In the genomic region with DNA sequence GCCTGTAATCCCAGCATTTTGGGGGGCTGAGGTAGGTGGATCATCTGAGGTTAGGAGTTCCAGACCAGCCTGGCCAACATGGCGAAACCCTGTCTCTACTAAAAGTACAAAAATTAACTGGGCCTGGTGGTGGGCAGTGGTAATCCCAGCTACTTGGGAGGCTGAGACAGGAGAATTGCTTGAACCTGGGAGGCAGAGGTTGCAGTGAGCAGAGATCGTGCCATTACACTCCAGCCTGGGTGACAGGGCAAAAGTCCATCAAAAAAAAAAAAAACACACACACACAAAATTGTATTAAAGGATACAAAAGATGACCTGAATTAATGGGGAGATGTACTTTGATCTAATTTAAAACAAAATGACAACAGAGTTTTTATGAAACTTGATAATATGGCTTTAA, we compare ENCODE assay signal across 9 cellular contexts. TPM values are rescaled to one million over a fixed set of nuclear protein-coding genes. Genes with fewer than 3 reads are reported as not detected.
DNase-seq lines count a peak whose midpoint lies in the region; ATAC-seq, FAIRE-seq and TF ChIP-seq lines count a peak whose summit lies in the region.
"Not testable (repeated sequence)": the region's sequence is repeated elsewhere in the genome, so short reads cannot be mapped to it uniquely, and the experiment has no call there.
"Had no signal": no experiment of that assay in that cellular context is flagged by ENCODE, and none has a peak within 500 bp of the region (broad histone marks: within the 10 kb centered on the region; RNA-seq: fewer than 3 reads in every experiment).

No MANE protein-coding gene starts in this region.

- H3K27ac Mint-ChIP-seq in CD4-positive, alpha-beta memory T cell = peak overlapping the region in 1 of 7 donors; percentile 83
- H3K27ac Mint-ChIP-seq in T-helper 2 cell treated with Interferon-gamma antibody and Interleukin-4, amounts not matched to agents 5 μg/mL and 100 μg/mL, for 36 hours; activated T-helper 17 cell treated with anti-CD3 and anti-CD28 coated beads, Interleukin-2, amount 50 U/mL, for 72 hours: not testable (repeated sequence)
- H3K27ac Mint-ChIP-seq in naive thymus-derived CD4-positive, alpha-beta T cell = peak overlapping the region in 1 of 9 donors; percentile 39

- H2BK120ac ChIP-seq in trophoblast cell (ENCODE audit: insufficient read depth, low read length, poor library complexity) = not testable (repeated sequence)

- not testable (repeated sequence) for H2AFZ ChIP-seq in GM12878 (ENCODE audit: control insufficient read depth, low read depth, low read length); trophoblast cell (ENCODE audit: insufficient read depth, low read length, poor library complexity)

- H3K4me1 Mint-ChIP-seq in CD4-positive, alpha-beta memory T cell = peaks cover 50 to 71% (median 60%) of the 10 kb centered on the region in 4 donors
- peaks cover 42% of the 10 kb centered on the region for H3K4me1 Mint-ChIP-seq in T-helper 2 cell treated with Interferon-gamma antibody and Interleukin-4, amounts not matched to agents 5 μg/mL and 100 μg/mL, for 36 hours (ENCODE audit: low read depth)
- H3K4me1 Mint-ChIP-seq in activated T-helper 17 cell treated with anti-CD3 and anti-CD28 coated beads, Interleukin-2, amount 50 U/mL, for 72 hours = peaks cover 49% of the 10 kb centered on the region
- peaks cover 45 to 78% (median 71%) of the 10 kb centered on the region in 7 donors for H3K4me1 Mint-ChIP-seq in naive thymus-derived CD4-positive, alpha-beta T cell

- ATAC-seq in activated T-helper 17 cell treated with anti-CD3 and anti-CD28 coated beads, Interleukin-2, amount 50 U/mL, for 72 hours (replicated peaks); GM12878; naive thymus-derived CD4-positive, alpha-beta T cell: not testable (repeated sequence)

- BruUV-seq in GM12878 (replicated peaks; lab: Mats Ljungman, UMichigan) = not testable (repeated sequence)

- peaks cover 16 to 21% of the 10 kb centered on the region in 2 donors for H3K36me3 Mint-ChIP-seq in CD4-positive, alpha-beta memory T cell
- H3K36me3 Mint-ChIP-seq in T-helper 2 cell treated with Interferon-gamma antibody and Interleukin-4, amounts not matched to agents 5 μg/mL and 100 μg/mL, for 36 hours (ENCODE audit: low read depth) = peaks cover 41% of the 10 kb centered on the region
- peaks cover 62% of the 10 kb centered on the region for H3K36me3 Mint-ChIP-seq in activated T-helper 17 cell treated with anti-CD3 and anti-CD28 coated beads, Interleukin-2, amount 50 U/mL, for 72 hours (ENCODE audit: low read depth)
- H3K36me3 Mint-ChIP-seq in naive thymus-derived CD4-positive, alpha-beta T cell = peaks cover 0 to 20% (median 11%) of the 10 kb centered on the region in 5 donors

- H4K8ac ChIP-seq in trophoblast cell (ENCODE audit: low read depth, low read length) = not testable (repeated sequence)

- H3K36me3 ChIP-seq in CD4-positive, alpha-beta memory T cell (ENCODE audit: insufficient read depth, low read length); GM12878 (ENCODE audit: control insufficient read depth in 2 of 2, insufficient read depth in 2 of 2, low read length in 1 of 2); naive thymus-derived CD4-positive, alpha-beta T cell (ENCODE audit: control insufficient read depth in 2 of 3, insufficient read depth in 3 of 3, low read length in 3 of 3); trophoblast cell (ENCODE audit: control insufficient read depth in 1 of 2, insufficient read depth in 2 of 2, low read length in 2 of 2): not testable (repeated sequence)

- intact Hi-C loops in CD4-positive, alpha-beta memory T cell (cut with micrococcal nuclease) = not testable (repeated sequence)
- intact Hi-C loops in GM12878 (cut with micrococcal nuclease; ENCODE audit: unreplicated experiment) = loop anchor here (10.0 kb wide), 2 partner anchors 289 to 649 kb away; partner anchors contain the start of gene DSE
- intact Hi-C loops in naive thymus-derived CD4-positive, alpha-beta T cell (cut with micrococcal nuclease) = loop anchor here in 1 of 2 donors (5.0 to 10.0 kb wide), 2 partner anchors 33 to 1011 kb away; partner anchors contain the start of gene NUS1

- H3K4me3 ChIP-seq in CD4-positive, alpha-beta memory T cell (ENCODE audit: low read length in 2 of 2); GM12878; naive thymus-derived CD4-positive, alpha-beta T cell (ENCODE audit: low read length); trophoblast cell (ENCODE audit: low read depth, low read length): not testable (repeated sequence)
- H3K4me3 ChIP-seq in NB4 (ENCODE audit: low read depth, low read length) = peak overlapping the region; percentile 98

- not testable (repeated sequence) for H3K27me3 ChIP-seq in CD4-positive, alpha-beta memory T cell (ENCODE audit: insufficient read depth, low read length); GM12878 (replicated peaks in 1 of 2; ENCODE audit: control insufficient read depth in 2 of 2, insufficient read depth in 2 of 2, low read length in 1 of 2); naive thymus-derived CD4-positive, alpha-beta T cell (ENCODE audit: control insufficient read depth in 2 of 2, insufficient read depth in 2 of 2, low read length in 2 of 2); trophoblast cell (ENCODE audit: insufficient read depth, low read length)

- not testable (repeated sequence) for H3K9ac ChIP-seq in GM12878 (ENCODE audit: control insufficient read depth, insufficient read depth, low read length); trophoblast cell (ENCODE audit: low read length)

- H2BK5ac ChIP-seq in trophoblast cell (ENCODE audit: low read depth, low read length, poor library complexity) = not testable (repeated sequence)

- not testable (repeated sequence) for H3K79me1 ChIP-seq in trophoblast cell (ENCODE audit: low read length)

- H3K4me3 Mint-ChIP-seq in CD4-positive, alpha-beta memory T cell = peak overlapping the region in 5 of 8 donors; percentile 2 to 51 (median 17)
- H3K4me3 Mint-ChIP-seq in T-helper 2 cell treated with Interferon-gamma antibody and Interleukin-4, amounts not matched to agents 5 μg/mL and 100 μg/mL, for 36 hours = peak overlapping the region; percentile 46
- peak overlapping the region; percentile 27 for H3K4me3 Mint-ChIP-seq in activated T-helper 17 cell treated with anti-CD3 and anti-CD28 coated beads, Interleukin-2, amount 50 U/mL, for 72 hours
- peak overlapping the region in 7 of 10 donors; percentile 4 to 99 (median 33) for H3K4me3 Mint-ChIP-seq in naive thymus-derived CD4-positive, alpha-beta T cell

- H2AK5ac ChIP-seq in trophoblast cell (ENCODE audit: low read length) = not testable (repeated sequence)

- not testable (repeated sequence) for H2BK12ac ChIP-seq in trophoblast cell (ENCODE audit: low read length)

- H4K12ac ChIP-seq in trophoblast cell (ENCODE audit: low read depth, low read length) = not testable (repeated sequence)

- not testable (repeated sequence) for TF ChIP-seq RAD21 in GM12878 (IDR thresholded peaks at IDR 0.05; ENCODE audit: insufficient read depth, low read depth, low read length)

- not testable (repeated sequence) for H3K14ac ChIP-seq in trophoblast cell (ENCODE audit: low read length)

- peak overlapping the region; percentile 79 for H3K4ac ChIP-seq in trophoblast cell (ENCODE audit: low read depth, low read length)

- not testable (repeated sequence) for H3K27ac ChIP-seq in CD4-positive, alpha-beta memory T cell (ENCODE audit: low read depth, low read length); GM12878 (ENCODE audit: control insufficient read depth, insufficient read depth); naive thymus-derived CD4-positive, alpha-beta T cell (ENCODE audit: low read depth, low read length); trophoblast cell (ENCODE audit: low read depth, low read length)

- H3K4me2 ChIP-seq in GM12878 (ENCODE audit: control insufficient read depth, insufficient read depth) = peak overlapping the region; percentile 22; the same call in 1 of the 2 replicates
- H3K4me2 ChIP-seq in trophoblast cell (ENCODE audit: low read length) = not testable (repeated sequence)

- in situ Hi-C loops in GM12878 (cut with MboI) = not testable (repeated sequence)

- H3K23ac ChIP-seq in trophoblast cell (ENCODE audit: low read length) = not testable (repeated sequence)

- H4K20me1 ChIP-seq in GM12878 (ENCODE audit: control insufficient read depth, insufficient read depth) = not testable (repeated sequence)

- H3K4me1 ChIP-seq in CD4-positive, alpha-beta memory T cell (ENCODE audit: insufficient read depth, low read length) = peaks cover 66% of the 10 kb centered on the region
- not testable (repeated sequence) for H3K4me1 ChIP-seq in GM12878 (ENCODE audit: control insufficient read depth, insufficient read depth, low read length); trophoblast cell (ENCODE audit: control insufficient read depth in 1 of 2, insufficient read depth in 2 of 2, low read length in 2 of 2)
- peaks cover 24 to 26% of the 10 kb centered on the region in 2 donors for H3K4me1 ChIP-seq in naive thymus-derived CD4-positive, alpha-beta T cell (ENCODE audit: control insufficient read depth in 2 of 2, insufficient read depth in 2 of 2, low read length in 2 of 2)

- TF ChIP-seq POLR2A in NB4 (IDR thresholded peaks at IDR 0.05; ENCODE audit: extremely low read depth, insufficient read length); GM12878 (IDR thresholded peaks at IDR 0.05; ENCODE audit: low read depth, low read length): not testable (repeated sequence)

- not testable (repeated sequence) for H3K9me3 Mint-ChIP-seq in CD4-positive, alpha-beta memory T cell; T-helper 2 cell treated with Interferon-gamma antibody and Interleukin-4, amounts not matched to agents 5 μg/mL and 100 μg/mL, for 36 hours; activated T-helper 17 cell treated with anti-CD3 and anti-CD28 coated beads, Interleukin-2, amount 50 U/mL, for 72 hours; naive thymus-derived CD4-positive, alpha-beta T cell

- not testable (repeated sequence) for H3K9me3 ChIP-seq in CD4-positive, alpha-beta memory T cell (ENCODE audit: control insufficient read depth in 1 of 2, low read length in 2 of 2); GM12878 (replicated peaks; ENCODE audit: control insufficient read depth, insufficient read depth, low read length); naive thymus-derived CD4-positive, alpha-beta T cell (ENCODE audit: control insufficient read depth in 2 of 3, low read length in 3 of 3); trophoblast cell (ENCODE audit: insufficient read depth, low read depth, low read length)

- RAD21 ChIA-PET in GM12878 (lab: Charles Lee; ENCODE audit: unreplicated experiment) = interaction anchor here (0.7 kb wide), 1 partner anchor 834 kb away, joined by 3 read pairs; no protein-coding TSS in a partner anchor

- WGBS in GM12878 (ENCODE audit: insufficient coverage, insufficient replicate concordance, low lambda C conversion rate, missing lambda C conversion rate) = 91% methylated on average over 2 of the region's 2 CpGs
- WGBS in trophoblast cell (ENCODE audit: extremely low coverage, insufficient coverage, insufficient read length) = no CpG with 5 or more reads among the region's 2 CpGs

- not testable (repeated sequence) for TF ChIP-seq CTCF in NB4 (IDR thresholded peaks at IDR 0.05; ENCODE audit: low read depth, low read length); GM12878 (IDR thresholded peaks at IDR 0.05 in 2 of 3, conservative IDR thresholded peaks at IDR 0.05 in 1 of 3; ENCODE audit: control insufficient read depth in 2 of 3, extremely low read depth in 1 of 3, insufficient read depth in 1 of 3, low read depth in 3 of 3, low read length in 3 of 3)

- H3K27me3 Mint-ChIP-seq in CD4-positive, alpha-beta memory T cell; T-helper 2 cell treated with Interferon-gamma antibody and Interleukin-4, amounts not matched to agents 5 μg/mL and 100 μg/mL, for 36 hours (ENCODE audit: low read depth); activated T-helper 17 cell treated with anti-CD3 and anti-CD28 coated beads, Interleukin-2, amount 50 U/mL, for 72 hours; naive thymus-derived CD4-positive, alpha-beta T cell: not testable (repeated sequence)

- H3K79me2 ChIP-seq in GM12878 (ENCODE audit: control insufficient read depth, insufficient read depth, low read length) = peaks cover 85% of the 10 kb centered on the region
- not testable (repeated sequence) for H3K79me2 ChIP-seq in trophoblast cell (ENCODE audit: control insufficient read depth, insufficient read depth, low read length, poor library complexity)

- CTCF ChIA-PET in CD4-positive, alpha-beta memory T cell (lab: Charles Lee; ENCODE audit: partially characterized antibody) = interaction anchor here (0.6 kb wide), 1 partner anchor 444 kb away, joined by 4 read pairs; no protein-coding TSS in a partner anchor
- CTCF ChIA-PET in GM12878 (lab: Yijun Ruan, JAX) = interaction anchor here (1.0 to 1.6 kb wide), 2 partner anchors 15 to 375 kb away, joined by 3 to 5 read pairs; no protein-coding TSS in a partner anchor
- CTCF ChIA-PET in naive thymus-derived CD4-positive, alpha-beta T cell (lab: Charles Lee) = not testable (repeated sequence)

- POLR2A ChIA-PET in CD4-positive, alpha-beta memory T cell (lab: Charles Lee; ENCODE audit: partially characterized antibody) = interaction anchor here (1.1 kb wide), 1 partner anchor 16 kb away, joined by 4 read pairs; the partner anchor contains the start of gene KPNA5
- POLR2A ChIA-PET in GM12878 (lab: Charles Lee) = interaction anchor here (0.7 kb wide), 1 partner anchor 285 kb away, joined by 4 read pairs; no protein-coding TSS in a partner anchor
- POLR2A ChIA-PET in naive thymus-derived CD4-positive, alpha-beta T cell (lab: Charles Lee) = interaction anchor here (1.5 to 2.4 kb wide), 2 partner anchors 16 to 93 kb away, joined by 3 to 8 read pairs; partner anchors contain the start of gene RWDD1

- TF ChIP-seq EP300 in GM12878 (IDR thresholded peaks at IDR 0.05; ENCODE audit: borderline replicate concordance in 1 of 2, control insufficient read depth in 1 of 2, low read depth in 2 of 2, low read length in 2 of 2) = not testable (repeated sequence)

- SMC1A ChIA-PET in GM12878 (lab: Charles Lee; ENCODE audit: uncharacterized antibody, unreplicated experiment) = interaction anchor here (0.9 to 1.3 kb wide), 2 partner anchors 36 to 101 kb away, joined by 3 to 4 read pairs; no protein-coding TSS in a partner anchor

- H4K91ac ChIP-seq in trophoblast cell (ENCODE audit: low read depth, low read length) = not testable (repeated sequence)

- not testable (repeated sequence) for H3K18ac ChIP-seq in trophoblast cell (ENCODE audit: low read length)

- DNase-seq in CD4-positive, alpha-beta memory T cell; NB4 (ENCODE audit: low read depth); T-helper 2 cell treated with Interferon-gamma antibody and Interleukin-4, amounts not matched to agents 5 μg/mL and 100 μg/mL, for 36 hours (ENCODE audit: low spot score); GM12878 (ENCODE audit: low read depth, low spot score); naive thymus-derived CD4-positive, alpha-beta T cell; trophoblast cell: not testable (repeated sequence)

- FAIRE-seq in GM12878 (lab: Jason Lieb, UNC) = not testable (repeated sequence)

RNA-seq across cellular contexts. Expression of gene ZUP1, which starts 4.4 kb away (rescaled TPM):
- total RNA-seq in CD4-positive, alpha-beta memory T cell = 10 to 100 TPM; 13.4 to 13.9 TPM
- polyA plus RNA-seq in CD4-positive, alpha-beta memory T cell = 1 to 10 TPM; 5.7 to 5.9 TPM
- total RNA-seq in activated T-helper 17 cell treated with anti-CD3 and anti-CD28 coated beads, Interleukin-2, amount 50 U/mL, for 72 hours = 10 to 100 TPM; 16.3 to 21.6 TPM
- total RNA-seq in GM12878 (2013; cell fraction: nucleolus; rRNA removed) = 45.4 and 51.5 TPM in 2 replicates
- total RNA-seq in GM12878 (2014; rRNA removed) (16.5 and 20.8 TPM in 2 replicates), GM12878 (2014; rRNA removed; fragmentation: Illumina TruSeq; extraction: Trizol) (27.0 TPM in 2 replicates), GM12878 (2021) (15.5 and 16.5 TPM in 2 replicates)
- 6.1 TPM for polyA plus RNA-seq in GM12878 (2011; ENCODE audit: low read depth)
- polyA plus RNA-seq in GM12878 (2011; rRNA removed) (24.1 and 41.6 TPM in 2 replicates), GM12878 (2014; fragmentation: Illumina TruSeq; extraction: Trizol) (22.6 and 33.5 TPM in 2 replicates), GM12878 (2014; fragmentation: Nextera tagmentation; extraction: Ambion mirVana) (10 to 100 TPM in 1 of 2 experiments, 1 to 10 TPM in 1; 10.0 to 16.4 TPM), GM12878 (2014; rRNA removed) (13.1 and 14.4 TPM in 2 replicates), GM12878 (2016; fragmentation: Nextera tagmentation; extraction: Ambion mirVana) (10 to 100 TPM; 19.6 to 19.8 TPM)
- polyA plus RNA-seq in GM12878 (2011; cell fraction: cytosol; rRNA removed) = 5.8 and 7.2 TPM in 2 replicates
- 20.8 and 31.8 TPM in 2 replicates for polyA plus RNA-seq in GM12878 (2011; cell fraction: nucleus; rRNA removed)
- polyA plus RNA-seq in GM12878 (2012) = 8.0 and 13.9 TPM in 2 replicates
- polyA minus RNA-seq in GM12878 (2011; rRNA and poly(A)+ RNA removed) = 11.3 TPM in 2 replicates
- polyA minus RNA-seq in GM12878 (2011; cell fraction: cytosol; rRNA and poly(A)+ RNA removed) = 6.9 and 9.8 TPM in 2 replicates
- 16.2 and 20.0 TPM in 2 replicates for polyA minus RNA-seq in GM12878 (2011; cell fraction: nucleus; rRNA and poly(A)+ RNA removed)
- 10 to 100 TPM; 12.3 to 14.6 (median 13.7) TPM for total RNA-seq in naive thymus-derived CD4-positive, alpha-beta T cell
- 1 to 10 TPM; 3.7 to 6.6 TPM for polyA plus RNA-seq in naive thymus-derived CD4-positive, alpha-beta T cell
- polyA plus RNA-seq in trophoblast cell (2013) = 10.4 and 10.5 TPM in 2 replicates

RNA-seq across cellular contexts. Expression of gene KPNA5, which starts 16.8 kb away (rescaled TPM):
- total RNA-seq in CD4-positive, alpha-beta memory T cell = 10 to 100 TPM; 60.7 to 61.8 TPM
- polyA plus RNA-seq in CD4-positive, alpha-beta memory T cell = 1 to 10 TPM; 8.5 to 9.0 TPM
- 1 to 10 TPM; 7.9 to 8.7 TPM for total RNA-seq in activated T-helper 17 cell treated with anti-CD3 and anti-CD28 coated beads, Interleukin-2, amount 50 U/mL, for 72 hours
- total RNA-seq in GM12878 (2013; cell fraction: nucleolus; rRNA removed) = 12.5 and 15.5 TPM in 2 replicates
- total RNA-seq in GM12878 (2014; rRNA removed) (4.2 and 4.8 TPM in 2 replicates), GM12878 (2014; rRNA removed; fragmentation: Illumina TruSeq; extraction: Trizol) (7.0 and 7.6 TPM in 2 replicates), GM12878 (2021) (6.0 and 7.0 TPM in 2 replicates)
- polyA plus RNA-seq in GM12878 (2011; ENCODE audit: low read depth) = 1.6 TPM
- polyA plus RNA-seq in GM12878 (2011; rRNA removed) (4.8 and 10.6 TPM in 2 replicates), GM12878 (2014; fragmentation: Illumina TruSeq; extraction: Trizol) (4.7 and 5.9 TPM in 2 replicates), GM12878 (2014; fragmentation: Nextera tagmentation; extraction: Ambion mirVana) (1 to 10 TPM; 1.9 to 2.5 TPM), GM12878 (2014; rRNA removed) (2.9 and 4.6 TPM in 2 replicates), GM12878 (2016; fragmentation: Nextera tagmentation; extraction: Ambion mirVana) (1 to 10 TPM; 3.0 to 4.4 TPM)
- 1.5 and 1.7 TPM in 2 replicates for polyA plus RNA-seq in GM12878 (2011; cell fraction: cytosol; rRNA removed)
- 5.7 and 6.0 TPM in 2 replicates for polyA plus RNA-seq in GM12878 (2011; cell fraction: nucleus; rRNA removed)
- polyA plus RNA-seq in GM12878 (2012) = 3.4 and 4.1 TPM in 2 replicates
- polyA minus RNA-seq in GM12878 (2011; rRNA and poly(A)+ RNA removed) = 3.4 and 3.8 TPM in 2 replicates
- 2.6 and 3.6 TPM in 2 replicates for polyA minus RNA-seq in GM12878 (2011; cell fraction: cytosol; rRNA and poly(A)+ RNA removed)
- polyA minus RNA-seq in GM12878 (2011; cell fraction: nucleus; rRNA and poly(A)+ RNA removed) = 3.1 and 5.0 TPM in 2 replicates
- 10 to 100 TPM; 11.0 to 78.2 (median 53.2) TPM for total RNA-seq in naive thymus-derived CD4-positive, alpha-beta T cell
- 10 to 100 TPM; 13.9 to 19.6 TPM for polyA plus RNA-seq in naive thymus-derived CD4-positive, alpha-beta T cell
- polyA plus RNA-seq in trophoblast cell (2013) = 3.0 and 3.5 TPM in 2 replicates

RNA-seq across cellular contexts. Expression of gene RSPH4A, which starts 47.9 kb away (rescaled TPM):
- total RNA-seq in CD4-positive, alpha-beta memory T cell = under 1 TPM; 0.39 to 0.44 TPM
- not detected for polyA plus RNA-seq in CD4-positive, alpha-beta memory T cell
- total RNA-seq in activated T-helper 17 cell treated with anti-CD3 and anti-CD28 coated beads, Interleukin-2, amount 50 U/mL, for 72 hours = under 1 TPM in 1 of 2 donors, not detected in 1; 0.28 TPM
- 0.17 and 0.34 TPM in 2 replicates for total RNA-seq in GM12878 (2013; cell fraction: nucleolus; rRNA removed)
- 0.23 and 0.27 TPM in 2 replicates for total RNA-seq in GM12878 (2014; rRNA removed)
- 0.22 and 0.28 TPM in 2 replicates for total RNA-seq in GM12878 (2014; rRNA removed; fragmentation: Illumina TruSeq; extraction: Trizol)
- total RNA-seq in GM12878 (2021) = 0.13 and 0.28 TPM in 2 replicates
- polyA plus RNA-seq in GM12878 (2011; ENCODE audit: low read depth) = not detected
- polyA plus RNA-seq in GM12878 (2011; rRNA removed) = 0.08 and 0.10 TPM in 2 replicates
- polyA plus RNA-seq in GM12878 (2011; cell fraction: cytosol; rRNA removed) = 0.01 and 0.03 TPM in 2 replicates
- 0.16 and 0.48 TPM in 2 replicates for polyA plus RNA-seq in GM12878 (2011; cell fraction: nucleus; rRNA removed)
- polyA plus RNA-seq in GM12878 (2012) = 0.05 and 0.06 TPM in 2 replicates
- 0.16 and 0.21 TPM in 2 replicates for polyA plus RNA-seq in GM12878 (2014; fragmentation: Illumina TruSeq; extraction: Trizol)
- under 1 TPM; 0.07 to 0.23 TPM for polyA plus RNA-seq in GM12878 (2014; fragmentation: Nextera tagmentation; extraction: Ambion mirVana)
- 0.08 and 0.23 TPM in 2 replicates for polyA plus RNA-seq in GM12878 (2014; rRNA removed)
- under 1 TPM in 1 of 2 experiments, not detected in 1; 0.09 TPM for polyA plus RNA-seq in GM12878 (2016; fragmentation: Nextera tagmentation; extraction: Ambion mirVana)
- polyA minus RNA-seq in GM12878 (2011; rRNA and poly(A)+ RNA removed) = not detected in 2 replicates
- not detected in 2 replicates for polyA minus RNA-seq in GM12878 (2011; cell fraction: cytosol; rRNA and poly(A)+ RNA removed)
- 0.57 TPM in 1 of 2 replicates, not detected in the other for polyA minus RNA-seq in GM12878 (2011; cell fraction: nucleus; rRNA and poly(A)+ RNA removed)
- 1 to 10 TPM in 1 of 5 experiments, under 1 TPM in 4; 0.53 to 1.3 (median 0.73) TPM for total RNA-seq in naive thymus-derived CD4-positive, alpha-beta T cell
- not detected for polyA plus RNA-seq in naive thymus-derived CD4-positive, alpha-beta T cell
- 0.07 and 0.11 TPM in 2 replicates for polyA plus RNA-seq in trophoblast cell (2013)
- total RNA-seq: A172, Right ventricle myocardium superior had no signal
